In genomic region chrX:154441984-154442707, GRCh38 we compare ENCODE assay signal across 1 cellular context.
TF ChIP-seq lines count a peak whose summit lies in the region.

No MANE protein-coding gene starts in this region.

TF ChIP-seq in IMR-90, 13 proteins besides CTCF, POLR2A, EP300 and RAD21:
- TF ChIP-seq FOS (IDR thresholded peaks at IDR 0.05; ENCODE audit: low read depth, low read length), result no peak
- TF ChIP-seq CHD1 (IDR thresholded peaks at IDR 0.05; ENCODE audit: low read depth, low read length), result no peak
- no peak for TF ChIP-seq MXI1 (IDR thresholded peaks at IDR 0.05; ENCODE audit: borderline replicate concordance, low read depth, low read length)
- no peak for TF ChIP-seq MAFK (IDR thresholded peaks at IDR 0.05; ENCODE audit: low read depth, low read length)
- no peak for TF ChIP-seq USF2 (IDR thresholded peaks at IDR 0.05; ENCODE audit: low read depth, low read length)
- no peak for TF ChIP-seq CEBPB (IDR thresholded peaks at IDR 0.05; ENCODE audit: low read depth, low read length)
- TF ChIP-seq SMC3 (IDR thresholded peaks at IDR 0.05; ENCODE audit: low read depth, low read length), result no peak
- TF ChIP-seq BHLHE40 (IDR thresholded peaks at IDR 0.05; ENCODE audit: low read depth, low read length), result no peak
- TF ChIP-seq, protein P1, sequence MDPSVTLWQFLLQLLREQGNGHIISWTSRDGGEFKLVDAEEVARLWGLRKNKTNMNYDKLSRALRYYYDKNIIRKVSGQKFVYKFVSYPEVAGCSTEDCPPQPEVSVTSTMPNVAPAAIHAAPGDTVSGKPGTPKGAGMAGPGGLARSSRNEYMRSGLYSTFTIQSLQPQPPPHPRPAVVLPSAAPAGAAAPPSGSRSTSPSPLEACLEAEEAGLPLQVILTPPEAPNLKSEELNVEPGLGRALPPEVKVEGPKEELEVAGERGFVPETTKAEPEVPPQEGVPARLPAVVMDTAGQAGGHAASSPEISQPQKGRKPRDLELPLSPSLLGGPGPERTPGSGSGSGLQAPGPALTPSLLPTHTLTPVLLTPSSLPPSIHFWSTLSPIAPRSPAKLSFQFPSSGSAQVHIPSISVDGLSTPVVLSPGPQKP (IDR thresholded peaks at IDR 0.05; ENCODE audit: borderline replicate concordance, low read depth, low read length), result no peak
- no peak for TF ChIP-seq RCOR1 (IDR thresholded peaks at IDR 0.05; ENCODE audit: insufficient replicate concordance, low read length)
- no peak for TF ChIP-seq MAZ (IDR thresholded peaks at IDR 0.05; ENCODE audit: borderline replicate concordance, low read depth, low read length)
- no peak for TF ChIP-seq RFX5 (IDR thresholded peaks at IDR 0.05; ENCODE audit: low read depth, low read length)
- TF ChIP-seq NFE2L2 (IDR thresholded peaks at IDR 0.05; ENCODE audit: low read depth, low read length), result no peak
